Comparison of ENCODE assay signal across 10 cellular contexts in genomic region chr16:29761280-29761651, GRCh38. TPM values are rescaled to one million over a fixed set of nuclear protein-coding genes. Genes with fewer than 3 reads are reported as not detected.
"Had no signal": no experiment of that assay in that cellular context is flagged by ENCODE, and none has a peak within 500 bp of the region (broad histone marks: within the 10 kb centered on the region; RNA-seq: fewer than 3 reads in every experiment).

No MANE protein-coding gene starts in this region.

RNA-seq across cellular contexts. Expression of gene C16orf54, which starts 15.5 kb away (rescaled TPM):
- total RNA-seq: cardiac muscle cell, MCF 10A, SJSA1 had no signal
- polyA plus RNA-seq: cardiac muscle cell, SK-N-SH had no signal

RNA-seq across cellular contexts. Expression of gene ZG16, which starts 16.8 kb away (rescaled TPM):
- total RNA-seq: activated CD4-positive, alpha-beta T cell treated with anti-CD3 and anti-CD28 coated beads for 36 hours; activated CD4-positive, alpha-beta T cell treated with anti-CD3 and anti-CD28 coated beads, Interleukin-2, amount 10 ng/mL, durations not matched to agents 7 days and 5 days; activated CD8-positive, alpha-beta T cell treated with anti-CD3 and anti-CD28 coated beads, Interleukin-2, amount 10 ng/mL, durations not matched to agents 7 days and 5 days; activated naive CD8-positive, alpha-beta T cell treated with anti-CD3 and anti-CD28 coated beads, Interleukin-2, amount 10 ng/mL, durations not matched to agents 7 days and 5 days; activated T-helper 2 cell treated with anti-CD3 and anti-CD28 coated beads, Interferon-gamma antibody, Interleukin-2, Interleukin-4, amounts not matched to agents 10 μg/mL and 5 μg/mL and 100 μg/mL, durations not matched to agents 14 hours and 24 hours and 36 hours; cardiac muscle cell; MCF 10A; SJSA1; WTC11 had no signal
- polyA plus RNA-seq: cardiac muscle cell, SK-N-SH had no signal
